In genomic region chr1:115929846-115930245, GRCh38 we compare ENCODE assay signal across 15 cellular contexts. TPM values are rescaled to one million over a fixed set of nuclear protein-coding genes. Genes with fewer than 3 reads are reported as not detected.
DNase-seq lines count a peak whose midpoint lies in the region; ATAC-seq, FAIRE-seq and TF ChIP-seq lines count a peak whose summit lies in the region.
"Had no signal": no experiment of that assay in that cellular context is flagged by ENCODE, and none has a peak within 500 bp of the region (broad histone marks: within the 10 kb centered on the region; RNA-seq: fewer than 3 reads in every experiment).

No MANE protein-coding gene starts in this region.

- no peaks in the 10 kb centered on the region for H3K27me3 ChIP-seq in breast epithelium
- H3K27me3 ChIP-seq in SJSA1 (replicated peaks): no peaks in the 10 kb centered on the region
- H3K27me3 ChIP-seq in HepG2 (ENCODE audit: control insufficient read depth in 1 of 2, insufficient read depth in 2 of 2, low read length in 2 of 2): peaks cover 0 to 5% of the 10 kb centered on the region in 2 experiments; a peak in 4 of 5 replicates

- no TSS peak for BruUV-seq in MCF 10A (replicated peaks; lab: Mats Ljungman, UMichigan)
- BruUV-seq in HepG2 (replicated peaks; lab: Mats Ljungman, UMichigan): no TSS peak

- no peaks in the 10 kb centered on the region for H3K27me3 Mint-ChIP-seq in MCF 10A (ENCODE audit: insufficient read depth, unreplicated experiment)

- H3K79me2 ChIP-seq in HepG2 (ENCODE audit: insufficient read depth, low read length): no peaks in the 10 kb centered on the region

- H4K20me1 ChIP-seq in HepG2 (ENCODE audit: insufficient read depth, low read length): no peaks in the 10 kb centered on the region

- no peak for TF ChIP-seq RAD21 in HepG2 (CRISPR knock-in tag; IDR thresholded peaks at IDR 0.05)

- no peak overlapping the region for H3K4me2 ChIP-seq in HepG2 (ENCODE audit: low read depth, low read length)

- in situ Hi-C loops in HepG2 (cut with HindIII; ENCODE audit: extremely low pct_ligation_motif_present, low pct_unique_long_range_greater_than_20kb): no loop called here

- CTCF ChIA-PET in MCF 10A (lab: Yijun Ruan, JAX) (interaction anchor here (0.7 to 1.5 kb wide), 2 partner anchors 9 to 90 kb away, joined by 3 to 4 read pairs; no protein-coding TSS in a partner anchor), HepG2 (lab: Yijun Ruan, JAX; ENCODE audit: low intra/inter-chr PET ratio, low total read pairs) (no interaction called here)

- 75% methylated on average over 4 of the region's 4 CpGs for WGBS in HepG2 (ENCODE audit: low lambda C conversion rate)

- no peaks in the 10 kb centered on the region for H3K36me3 Mint-ChIP-seq in MCF 10A (ENCODE audit: insufficient read depth, unreplicated experiment)
- H3K36me3 Mint-ChIP-seq: IgD-negative memory B cell had no signal

- no peaks in the 10 kb centered on the region for H3K9me3 Mint-ChIP-seq in MCF 10A (ENCODE audit: unreplicated experiment)

- POLR2A ChIA-PET in MCF 10A (lab: Yijun Ruan, JAX): interaction anchor here (0.6 to 2.0 kb wide), 2 partner anchors 12 to 147 kb away, joined by 3 to 7 read pairs; no protein-coding TSS in a partner anchor
- POLR2A ChIA-PET in HepG2 (lab: Yijun Ruan, JAX): no interaction called here

- no peak for TF ChIP-seq POLR2A in breast epithelium (IDR thresholded peaks at IDR 0.05)
- no peak for TF ChIP-seq POLR2A in HepG2 (IDR thresholded peaks at IDR 0.05; ENCODE audit: insufficient read depth in 1 of 2, low read depth in 2 of 2, low read length in 2 of 2)

- ATAC-seq in HepG2 (no peak), GM19467 (IDR thresholded peaks at IDR 0.05; ENCODE audit: unreplicated experiment) (no peak)

- TF ChIP-seq CTCF in MCF 10A (IDR thresholded peaks at IDR 0.05; ENCODE audit: unreplicated experiment) (no peak), breast epithelium (IDR thresholded peaks at IDR 0.05) (no peak), fibroblast of pulmonary artery (IDR thresholded peaks at IDR 0.05; ENCODE audit: low read length, missing control alignments) (no peak), HepG2 (CRISPR knock-in tag; IDR thresholded peaks at IDR 0.05) (no peak)

- no peak overlapping the region for H3K4me3 Mint-ChIP-seq in MCF 10A (ENCODE audit: unreplicated experiment)
- H3K4me3 Mint-ChIP-seq: IgD-negative memory B cell had no signal

- no peak overlapping the region for H3K27ac Mint-ChIP-seq in MCF 10A (ENCODE audit: low read depth, unreplicated experiment)
- H3K27ac Mint-ChIP-seq: IgD-negative memory B cell had no signal

- H3K4me3 ChIP-seq in breast epithelium: no peak overlapping the region
- no peak overlapping the region for H3K4me3 ChIP-seq in SJSA1
- no peak overlapping the region for H3K4me3 ChIP-seq in fibroblast of pulmonary artery (replicated peaks; ENCODE audit: low read depth, low read length)
- H3K4me3 ChIP-seq in HepG2 (replicated peaks in 1 of 3; ENCODE audit: insufficient read depth in 1 of 3, low read depth in 2 of 3, low read length in 3 of 3): no peak overlapping the region

- DNase-seq in MCF 10A (ENCODE audit: unreplicated experiment) (peak; percentile 70), breast epithelium (ENCODE audit: low spot score in 2 of 2) (no peak), SJSA1 (ENCODE audit: low read depth in 1 of 2, low spot score in 2 of 2) (peak in 1 of 2 experiments; percentile 36), fibroblast of pulmonary artery (ENCODE audit: low read depth) (peak; percentile 58), smooth muscle cell of the brain vasculature (ENCODE audit: low read depth, low spot score) (peak; percentile 9), SKM-1 (lab: John Stamatoyannopoulos, UW; ENCODE audit: unreplicated experiment) (no peak), HepG2 (ENCODE audit: low spot score) (no peak)
- DNase-seq: anterior cingulate cortex; erythroblast; NCI-H2171 treated with DMSO at 0.1 percent for 48 hours; RPMI8226; stimulated activated CD4-positive, alpha-beta T cell treated with anti-CD3 and anti-CD28 coated beads, Interleukin-4, amount 100 ng/mL, for 1 hour had no signal

- intact Hi-C loops in MCF 10A (cut with micrococcal nuclease): no loop called here
- intact Hi-C loops in breast epithelium (cut with DNase I; ENCODE audit: low total_unique reads): no loop called here
- intact Hi-C loops in HepG2 (cut with micrococcal nuclease; ENCODE audit: unreplicated experiment): no loop called here

- H3K4me1 ChIP-seq in breast epithelium (no peaks in the 10 kb centered on the region), SJSA1 (replicated peaks) (no peaks in the 10 kb centered on the region), HepG2 (ENCODE audit: insufficient read depth, low read length) (no peaks in the 10 kb centered on the region)

- H3K27ac ChIP-seq in breast epithelium (no peak overlapping the region), SJSA1 (0 out of 2 replicates have a peak overlapping the region, but pooled peaks have one; percentile 7), HepG2 (ENCODE audit: extremely low read length, insufficient read depth, low read length) (no peak overlapping the region)

- no peaks in the 10 kb centered on the region for H3K36me3 ChIP-seq in breast epithelium
- H3K36me3 ChIP-seq in SJSA1: no peaks in the 10 kb centered on the region
- H3K36me3 ChIP-seq in HepG2 (replicated peaks in 1 of 2; ENCODE audit: control insufficient read depth in 1 of 2, insufficient read depth in 2 of 2, low read length in 2 of 2): no peaks in the 10 kb centered on the region

- H2AFZ ChIP-seq in HepG2 (ENCODE audit: low read length): no peak overlapping the region

- H3K9ac ChIP-seq in HepG2 (ENCODE audit: insufficient read depth, low read depth, low read length): no peak overlapping the region

- FAIRE-seq in HepG2 (lab: Jason Lieb, UNC): no peak
- FAIRE-seq: A204.1 had no signal

- peaks cover 9% of the 10 kb centered on the region for H3K4me1 Mint-ChIP-seq in MCF 10A (ENCODE audit: insufficient read depth, unreplicated experiment)

- TF ChIP-seq EP300 in HepG2 (IDR thresholded peaks at IDR 0.05; ENCODE audit: low read depth in 2 of 2, low read length in 2 of 2): no peak
- no peak for TF ChIP-seq EP300 in HepG2 (CRISPR knock-in tag; IDR thresholded peaks at IDR 0.05; ENCODE audit: borderline replicate concordance)

- H3K9me3 ChIP-seq in breast epithelium: no peaks in the 10 kb centered on the region
- no peaks in the 10 kb centered on the region for H3K9me3 ChIP-seq in SJSA1 (replicated peaks)
- no peaks in the 10 kb centered on the region for H3K9me3 ChIP-seq in HepG2 (ENCODE audit: low read length)

TF ChIP-seq in HepG2, 621 proteins besides CTCF, POLR2A, EP300 and RAD21 (continues in another document):
- TF ChIP-seq TAF15 (IDR thresholded peaks at IDR 0.05; ENCODE audit: low read depth, low read length, poor library complexity, severe bottlenecking) (no peak), LCORL (IDR thresholded peaks at IDR 0.05) (no peak), LCORL (CRISPR knock-in tag; IDR thresholded peaks at IDR 0.05) (no peak), ZNF564 (CRISPR knock-in tag; IDR thresholded peaks at IDR 0.05) (no peak), ELF4 (CRISPR knock-in tag; IDR thresholded peaks at IDR 0.05; ENCODE audit: borderline replicate concordance) (no peak), HOMEZ (CRISPR knock-in tag; IDR thresholded peaks at IDR 0.05; ENCODE audit: low read depth) (no peak)

RNA-seq across cellular contexts. Expression of gene SLC22A15, which starts 46.5 kb away (rescaled TPM):
- total RNA-seq in MCF 10A (2022): 32.4 and 33.5 TPM in 2 replicates
- total RNA-seq in breast epithelium: 10 to 100 TPM in 1 of 3 donors, 1 to 10 TPM in 2; 5.6 to 10.1 (median 7.8) TPM
- 0.94 and 4.7 TPM in 2 replicates for total RNA-seq in SJSA1 (2014; rRNA removed; shearing (Covaris generic))
- 0.24 and 0.27 TPM in 2 replicates for total RNA-seq in HepG2 (2016; rRNA removed; fragmentation: Illumina TruSeq; extraction: Trizol)
- total RNA-seq in HepG2 (2016; cell fraction: cytosol; rRNA removed; fragmentation: Illumina TruSeq; extraction: Trizol; ENCODE audit: low read depth): 0.20 and 0.26 TPM in 2 replicates
- total RNA-seq in HepG2 (2016; cell fraction: insoluble cytoplasmic fraction; rRNA removed; fragmentation: Illumina TruSeq; extraction: Trizol): 0.16 and 0.17 TPM in 2 replicates
- 0.21 and 0.22 TPM in 2 replicates for total RNA-seq in HepG2 (2016; cell fraction: membrane; rRNA removed; fragmentation: Illumina TruSeq; extraction: Trizol)
- 0.91 and 1.7 TPM in 2 replicates for total RNA-seq in HepG2 (2016; cell fraction: nucleus; rRNA removed; fragmentation: Illumina TruSeq; extraction: Trizol)
- 1.7 and 2.3 TPM in 2 replicates for polyA plus RNA-seq in HepG2 (2011; rRNA removed)
- 0.86 and 1.2 TPM in 2 replicates for polyA plus RNA-seq in HepG2 (2011; cell fraction: cytosol; rRNA removed)
- 3.5 and 5.4 TPM in 2 replicates for polyA plus RNA-seq in HepG2 (2011; cell fraction: nucleus; rRNA removed)
- 0.73 and 0.93 TPM in 2 replicates for polyA plus RNA-seq in HepG2 (2012)
- 0.02 and 0.07 TPM in 2 replicates for polyA plus RNA-seq in HepG2 (2016; cell fraction: cytosol; fragmentation: Illumina TruSeq; extraction: Trizol; ENCODE audit: low read depth)
- 0.11 and 0.12 TPM in 2 replicates for polyA plus RNA-seq in HepG2 (2016; cell fraction: insoluble cytoplasmic fraction; fragmentation: Illumina TruSeq; extraction: Trizol; ENCODE audit: low read depth)
- polyA plus RNA-seq in HepG2 (2016; cell fraction: membrane; fragmentation: Illumina TruSeq; extraction: Trizol; ENCODE audit: low read depth): 0.11 and 0.16 TPM in 2 replicates
- polyA plus RNA-seq in HepG2 (2016; cell fraction: nucleus; fragmentation: Illumina TruSeq; extraction: Trizol; ENCODE audit: insufficient read depth, low read depth): 0.73 and 0.85 TPM in 2 replicates
- 3.2 and 9.4 TPM in 2 replicates for polyA minus RNA-seq in HepG2 (2011; rRNA and poly(A)+ RNA removed; ENCODE audit: low replicate concordance)
- 0.44 and 1.9 TPM in 2 replicates for polyA minus RNA-seq in HepG2 (2011; cell fraction: cytosol; rRNA and poly(A)+ RNA removed)
- polyA minus RNA-seq in HepG2 (2011; cell fraction: nucleus; rRNA and poly(A)+ RNA removed): 12.4 and 13.1 TPM in 2 replicates

Comparison
In these comparisons a context has a peak if more than half of its experiments do, and no peak if none do; other contexts are left out.
1. DNase-seq: peak in MCF 10A (single experiment), fibroblast of pulmonary artery (single experiment) and smooth muscle cell of the brain vasculature (single experiment); none in breast epithelium (0 of 2), SKM-1 (single experiment) and HepG2 (single experiment).